Comparison of ENCODE assay signal across 8 cellular contexts in genomic region chr9:112751059-112751795, GRCh38. TPM values are rescaled to one million over a fixed set of nuclear protein-coding genes. Genes with fewer than 3 reads are reported as not detected.
DNase-seq lines count a peak whose midpoint lies in the region; ATAC-seq and TF ChIP-seq lines count a peak whose summit lies in the region.

No MANE protein-coding gene starts in this region.

- no peaks in the 10 kb centered on the region for H3K9me3 ChIP-seq in upper lobe of left lung

- H3K4me1 ChIP-seq in upper lobe of left lung = peaks cover 45 to 56% (median 47%) of the 10 kb centered on the region in 4 donors

- peak; percentile 39 for ATAC-seq in GM21367 (IDR thresholded peaks at IDR 0.05; ENCODE audit: unreplicated experiment)
- ATAC-seq in upper lobe of left lung (ENCODE audit: low FRiP score in 2 of 2) = peak; percentile 34

- in situ Hi-C loops in Caki2 (cut with HindIII; ENCODE audit: low pct_unique_long_range_greater_than_20kb, low sequenced_read_pairs) = no loop called here

- WGBS in upper lobe of left lung, 2 donors = 0 to 1% methylated on average over 2 to 16 of the region's 49 CpGs

- H3K9me3 Mint-ChIP-seq in nephron = no peaks in the 10 kb centered on the region

- H3K27me3 Mint-ChIP-seq in nephron (ENCODE audit: low read depth) = peaks cover 3% of the 10 kb centered on the region

- TF ChIP-seq CTCF in foreskin fibroblast (IDR thresholded peaks at IDR 0.05; ENCODE audit: low read depth, low read length) (no peak), nephron (IDR thresholded peaks at IDR 0.05; ENCODE audit: unreplicated experiment in 3 of 3) (no peak), upper lobe of left lung (IDR thresholded peaks at IDR 0.05) (peak in 1 of 6 experiments; percentile 4)

- TF ChIP-seq POLR2A in upper lobe of left lung (IDR thresholded peaks at IDR 0.05) = peak in 2 of 4 donors; percentile 31 to 70

- peak overlapping the region; percentile 59 to 93 for H3K4me3 ChIP-seq in foreskin fibroblast (ENCODE audit: low read depth in 1 of 2, low read length in 2 of 2)
- H3K4me3 ChIP-seq in upper lobe of left lung = peak overlapping the region; percentile 89 to 99 (median 99)

- DNase-seq in Caki2 (ENCODE audit: low read depth) = peak; percentile 54
- DNase-seq in HT-29 (ENCODE audit: low spot score) = peak; percentile 48
- DNase-seq in activated gamma-delta T cell treated with Interleukin-2 at 50 U/mL for 16 hours = peak; percentile 46
- DNase-seq in foreskin fibroblast = peak; percentile 54 to 76
- DNase-seq in upper lobe of left lung = peak in 1 of 2 donors; percentile 60

- H3K27me3 ChIP-seq in upper lobe of left lung = no peaks in the 10 kb centered on the region

- no peaks in the 10 kb centered on the region for H3K36me3 ChIP-seq in upper lobe of left lung

- H3K27ac Mint-ChIP-seq in nephron = peak overlapping the region; percentile 73 to 93 (median 93)

- peak overlapping the region; percentile 80 to 96 (median 88) for H3K27ac ChIP-seq in upper lobe of left lung

- peaks cover 52% of the 10 kb centered on the region for H3K4me1 Mint-ChIP-seq in nephron

- TF ChIP-seq EP300 in upper lobe of left lung (IDR thresholded peaks at IDR 0.05) = no peak

- no peaks in the 10 kb centered on the region for H3K36me3 Mint-ChIP-seq in nephron (ENCODE audit: low read depth)

- peak overlapping the region; percentile 90 to 93 (median 90) for H3K4me3 Mint-ChIP-seq in nephron

TF ChIP-seq in PFSK-1, 5 proteins besides CTCF, POLR2A, EP300 and RAD21:
- TF ChIP-seq TAF1 (IDR thresholded peaks at IDR 0.05; ENCODE audit: borderline replicate concordance, insufficient read depth, low read length) (0 out of 2 replicates have a peak, but pooled peaks have one; percentile 37), FOXP2 (optimal IDR thresholded peaks at IDR 0.05; ENCODE audit: borderline replicate concordance, extremely low read depth, extremely low read length, insufficient read depth) (no peak), SIN3A (IDR thresholded peaks at IDR 0.05; ENCODE audit: borderline replicate concordance, insufficient read depth, low read length) (0 out of 2 replicates have a peak, but pooled peaks have one; percentile 44), REST (IDR thresholded peaks at IDR 0.05; ENCODE audit: insufficient read depth in 1 of 2, low read depth in 2 of 2, low read length in 2 of 2) (no peak), POLR2AphosphoS5 (IDR thresholded peaks at IDR 0.05; ENCODE audit: low read depth, low read length) (no peak)

RNA-seq across cellular contexts. Expression of gene SNX30, which starts 0.7 kb away (rescaled TPM):
- 1.5 and 3.5 TPM in 2 replicates for total RNA-seq in Caki2 (2014; rRNA removed; shearing (Covaris generic); ENCODE audit: low replicate concordance)
- 2.8 and 3.2 TPM in 2 replicates for total RNA-seq in HT-29 (2014; rRNA removed; shearing (Covaris generic))
- 5.9 TPM for polyA plus RNA-seq in PFSK-1 (2012; ENCODE audit: insufficient read length, low read depth)
- total RNA-seq in upper lobe of left lung = 10 to 100 TPM; 46.9 to 80.1 (median 72.2) TPM

RNA-seq across cellular contexts. Expression of gene INIP, which starts 33.3 kb away (rescaled TPM):
- 8.3 and 16.4 TPM in 2 replicates for total RNA-seq in Caki2 (2014; rRNA removed; shearing (Covaris generic); ENCODE audit: low replicate concordance)
- total RNA-seq in HT-29 (2014; rRNA removed; shearing (Covaris generic)) = 9.2 and 10.5 TPM in 2 replicates
- 12.7 TPM for polyA plus RNA-seq in PFSK-1 (2012; ENCODE audit: insufficient read length, low read depth)
- 10 to 100 TPM in 5 of 6 donors, 1 to 10 TPM in 1; 6.1 to 35.6 (median 19.3) TPM for total RNA-seq in upper lobe of left lung

Comparison
In these comparisons a context has a peak if more than half of its experiments do, and no peak if none do; other contexts are left out.
1. RNA of gene SNX30, which starts 0.7 kb away (total RNA-seq): 46.9 to 80.1 TPM in upper lobe of left lung; 1.5 to 3.5 TPM in Caki2 and 2.8 to 3.2 TPM in HT-29; every median in the first group is over 10 times any median in the second.